25 cellular contexts compared by ENCODE assay signal in the genomic region with DNA sequence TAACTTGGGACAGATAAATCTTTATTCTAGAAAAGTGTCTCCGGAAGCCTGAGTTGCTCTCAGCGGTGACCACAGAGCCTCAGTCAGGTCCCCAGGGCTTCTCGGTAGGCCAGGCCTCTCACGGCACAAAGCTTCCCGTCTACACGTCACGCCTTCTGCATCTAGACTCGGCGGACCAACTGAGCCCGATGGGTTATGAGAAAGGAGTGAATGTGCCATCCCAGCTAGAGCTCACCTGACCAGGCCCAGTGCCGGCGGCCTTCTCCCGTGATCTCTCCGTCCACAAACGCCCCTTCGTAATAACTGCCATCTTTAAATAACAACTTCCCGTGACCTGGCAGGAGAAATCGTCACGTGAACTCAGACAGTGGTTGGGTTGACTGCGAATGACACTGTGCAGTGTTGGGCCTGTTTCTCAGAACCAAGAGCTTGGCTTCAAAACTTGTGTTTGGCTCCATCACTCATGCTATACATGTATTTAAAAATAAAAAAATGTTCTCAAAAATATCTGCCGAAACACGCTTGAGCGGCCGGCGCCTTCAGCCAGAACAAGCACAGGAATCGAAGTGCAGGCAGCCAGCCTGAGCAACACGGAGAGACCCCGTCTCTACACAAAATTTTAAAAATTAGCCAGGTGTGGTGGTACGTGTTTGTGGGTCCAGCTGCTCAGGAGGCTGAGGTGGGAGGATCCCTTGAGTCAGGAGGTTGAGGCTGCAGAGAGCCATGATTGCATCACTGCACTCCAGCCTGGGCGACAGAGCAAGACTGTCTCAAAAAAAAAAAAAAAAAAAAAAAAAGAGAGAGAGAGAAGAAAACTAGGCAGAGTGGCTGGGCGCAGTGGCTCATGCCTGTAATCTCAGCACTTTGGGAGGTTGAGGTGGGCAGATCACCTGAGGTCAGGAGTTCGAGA. TPM values are rescaled to one million over a fixed set of nuclear protein-coding genes. Genes with fewer than 3 reads are reported as not detected.
A peak's percentile ranks its signal among the peaks of the same experiment; 100 is the strongest.
DNase-seq lines count a peak whose midpoint lies in the region; ATAC-seq, FAIRE-seq and TF ChIP-seq lines count a peak whose summit lies in the region.
"Had no signal": no experiment of that assay in that cellular context is flagged by ENCODE, and none has a peak within 500 bp of the region (broad histone marks: within the 10 kb centered on the region; RNA-seq: fewer than 3 reads in every experiment).

No MANE protein-coding gene starts in this region.

- in situ Hi-C loops in K562 (cut with MboI), result no loop called here
- in situ Hi-C loops in GM13976 (cut with MboI; ENCODE audit: low sequenced_read_pairs, unreplicated experiment), result no loop called here

- TF ChIP-seq POLR2A in K562 (conservative IDR thresholded peaks at IDR 0.05), result no peak

- ATAC-seq in Right ventricle myocardium superior (ENCODE audit: poor library complexity), result no peak
- ATAC-seq in K562, result no peak
- ATAC-seq in mucosa of descending colon, result no peak
- no peak for ATAC-seq in aorta (ENCODE audit: low FRiP score)
- ATAC-seq in HG03139 (IDR thresholded peaks at IDR 0.05; ENCODE audit: unreplicated experiment), result no peak

- no peak for TF ChIP-seq EP300 in K562 (IDR thresholded peaks at IDR 0.05; ENCODE audit: low read length)

- H3K27ac ChIP-seq in K562 (ENCODE audit: extremely low read depth, low read depth, low read length), result no peak overlapping the region
- H3K27ac ChIP-seq in aorta (ENCODE audit: low read depth in 1 of 2, low read length in 2 of 2), result no peak overlapping the region
- H3K27ac ChIP-seq: breast epithelium had no signal

- H3K27me3 ChIP-seq in K562 (ENCODE audit: control insufficient read depth in 2 of 2, insufficient read depth in 2 of 2, low read length in 2 of 2) (peaks cover 0 to 5% of the 10 kb centered on the region in 2 experiments; a peak in 1 of 5 replicates), aorta (ENCODE audit: control insufficient read depth in 1 of 2, insufficient read depth in 2 of 2, low read length in 1 of 2) (no peaks in the 10 kb centered on the region)
- H3K27me3 ChIP-seq: breast epithelium had no signal

- no peak overlapping the region for H3K4me3 ChIP-seq in K562
- H3K4me3 ChIP-seq in mucosa of descending colon, result no peak overlapping the region
- no peak overlapping the region for H3K4me3 ChIP-seq in aorta (ENCODE audit: low read length in 2 of 2)
- H3K4me3 ChIP-seq: breast epithelium had no signal

- peaks cover 15% of the 10 kb centered on the region; the same call in 1 of the 3 replicates for H3K36me3 ChIP-seq in K562 (ENCODE audit: control insufficient read depth, insufficient read depth, low read length)
- H3K36me3 ChIP-seq in mucosa of descending colon (ENCODE audit: low read depth), result no peaks in the 10 kb centered on the region
- H3K36me3 ChIP-seq in aorta (ENCODE audit: control insufficient read depth in 1 of 2, insufficient read depth in 2 of 2, low read length in 1 of 2), result no peaks in the 10 kb centered on the region
- H3K36me3 ChIP-seq: breast epithelium had no signal

- TF ChIP-seq RAD21 in K562 (CRISPR knock-in tag; conservative IDR thresholded peaks at IDR 0.05 in 1 of 2, IDR thresholded peaks at IDR 0.05 in 1 of 2), result no peak

- WGBS in K562 (ENCODE audit: insufficient coverage, low coverage, missing lambda C conversion rate), result 91% methylated on average over 32 of the region's 32 CpGs
- WGBS in aorta, 2 donors, result 91 to 94% methylated on average over 32 of the region's 32 CpGs

- H3K9me3 ChIP-seq in K562 (replicated peaks; ENCODE audit: control insufficient read depth, insufficient read depth, low read depth, low read length) (no peaks in the 10 kb centered on the region), mucosa of descending colon (no peaks in the 10 kb centered on the region), aorta (ENCODE audit: control insufficient read depth, low read length) (no peaks in the 10 kb centered on the region)
- H3K9me3 ChIP-seq: breast epithelium had no signal

- FAIRE-seq in K562 (lab: Jason Lieb, UNC), result no peak
- FAIRE-seq: A204.1 had no signal

- H2AFZ ChIP-seq in K562 (ENCODE audit: low read depth, low read length), result no peak overlapping the region

- peaks cover 33% of the 10 kb centered on the region for H3K79me2 ChIP-seq in K562 (ENCODE audit: control insufficient read depth, insufficient read depth, low read length)

- POLR2A ChIA-PET in K562 (lab: Yijun Ruan, JAX), result interaction anchor here (0.6 to 0.7 kb wide), 3 partner anchors 53 to 215 kb away, joined by 3 to 5 read pairs (median 4); no protein-coding TSS in a partner anchor

- peaks cover 4% of the 10 kb centered on the region for H3K9me1 ChIP-seq in K562 (ENCODE audit: control insufficient read depth, insufficient read depth, low read length)

- no peak overlapping the region for H3K4me2 ChIP-seq in K562 (ENCODE audit: insufficient read depth, low read length)

- peaks cover 7% of the 10 kb centered on the region; the same call in 1 of the 2 replicates for H4K20me1 ChIP-seq in K562 (replicated peaks; ENCODE audit: control insufficient read depth, insufficient read depth, low read length)

- no peak overlapping the region; a peak in 1 of 4 replicates for H3K9ac ChIP-seq in K562 (ENCODE audit: insufficient read depth in 1 of 2, low read depth in 2 of 2, low read length in 2 of 2)

- DNase-seq in Right ventricle myocardium superior (peak; percentile 21), cardiac septum (ENCODE audit: low spot score) (no peak), K562 (ENCODE audit: extremely low read depth in 1 of 4, low spot score in 3 of 4) (no peak), mucosa of descending colon (peak in 2 of 3 donors; percentile 19 to 56), aorta (peak; percentile 30 to 73), GM13976 (ENCODE audit: low spot score) (no peak), AG08395 (ENCODE audit: low spot score) (no peak)
- DNase-seq: activated CD4-positive, alpha-beta T cell treated with anti-CD3 and anti-CD28 coated beads for 48 hours; activated CD8-positive, alpha-beta memory T cell treated with anti-CD3 and anti-CD28 coated beads, Interleukin-2, amount 50 U/mL, for 48 hours; activated effector memory CD4-positive, alpha-beta T cell treated with Interleukin-2 at 50 U/mL for 16 hours; CD4-positive, CD25-positive, alpha-beta regulatory T cell; dermis blood vessel endothelial cell; GOT3; Karpas-422; NCI-H1048; NCI-H1930; NCI-H446; NK-92 treated with Interleukin-12 subunit alpha and Interleukin-12 subunit beta, amount 100 ng/mL, for 24 hours; nucleus accumbens; stimulated activated CD4-positive, alpha-beta T cell treated with anti-CD3 and anti-CD28 coated beads, Interleukin-1b, Interleukin-23, amount 100 ng/mL, for 48 hours; SW 1271; trophoblast cell had no signal

- BruUV-seq in K562 (replicated peaks; lab: Mats Ljungman, UMichigan), result no TSS peak

- CTCF ChIA-PET in K562 (lab: Yijun Ruan, JAX; ENCODE audit: low intra/inter-chr PET ratio), result no interaction called here

- TF ChIP-seq CTCF in K562 (IDR thresholded peaks at IDR 0.05 in 2 of 3, conservative IDR thresholded peaks at IDR 0.05 in 1 of 3; ENCODE audit: insufficient read depth in 2 of 3, low read depth in 1 of 3, low read length in 3 of 3) (no peak), mucosa of descending colon (IDR thresholded peaks at IDR 0.05) (no peak), GM13976 (IDR thresholded peaks at IDR 0.05; ENCODE audit: borderline replicate concordance, control extremely low read depth, extremely low read depth, insufficient read depth, missing control alignments) (no peak)

- H3K4me1 ChIP-seq in K562 (replicated peaks in 1 of 2; ENCODE audit: control insufficient read depth in 2 of 2, insufficient read depth in 2 of 2, low read length in 2 of 2) (peaks cover 16 to 40% of the 10 kb centered on the region in 2 experiments), mucosa of descending colon (ENCODE audit: low read depth) (peaks cover 21% of the 10 kb centered on the region), aorta (ENCODE audit: control insufficient read depth in 1 of 2, insufficient read depth in 2 of 2, low read length in 2 of 2) (no peaks in the 10 kb centered on the region)

- intact Hi-C loops in Right ventricle myocardium superior (cut with DNase I) (no loop called here), cardiac septum (cut with DNase I) (loop anchor here (10.0 kb wide), 1 partner anchor 73 kb away; no protein-coding TSS in a partner anchor), K562 (cut with micrococcal nuclease) (no loop called here), mucosa of descending colon (cut with DNase I, micrococcal nuclease) (no loop called here), aorta (cut with DNase I) (no loop called here)

RNA-seq across cellular contexts. Expression of a gene that starts 3.1 kb away (rescaled TPM):
- total RNA-seq in Right ventricle myocardium superior, result 5.0 TPM
- total RNA-seq in cardiac septum, result 3.6 TPM
- total RNA-seq in K562 (2011; cell fraction: chromatin; rRNA removed; ENCODE audit: low replicate concordance), result 24.9 and 49.4 TPM in 2 replicates
- total RNA-seq in K562 (2011; cell fraction: nucleolus; rRNA removed), result 26.6 and 36.7 TPM in 2 replicates
- 26.9 and 29.6 TPM in 2 replicates for total RNA-seq in K562 (2011; cell fraction: nucleoplasm; rRNA removed)
- total RNA-seq in K562 (2014; rRNA removed), result 6.1 and 9.3 TPM in 2 replicates
- 2.3 and 2.9 TPM in 2 replicates for total RNA-seq in K562 (2014; rRNA removed; fragmentation: Illumina TruSeq; extraction: Trizol)
- 4.7 and 5.5 TPM in 2 replicates for total RNA-seq in K562 (2015; rRNA removed; fragmentation: Illumina TruSeq; extraction: Trizol)
- 5.1 and 7.6 TPM in 2 replicates for total RNA-seq in K562 (2021)
- 3.9 and 4.4 TPM in 2 replicates for polyA plus RNA-seq in K562 (2011; rRNA removed)
- polyA plus RNA-seq in K562 (2011; cell fraction: cytosol; rRNA removed), result 4.3 and 4.7 TPM in 2 replicates
- 10.6 and 16.9 TPM in 2 replicates for polyA plus RNA-seq in K562 (2011; cell fraction: nucleus; rRNA removed)
- polyA plus RNA-seq in K562 (2012), result 3.6 and 6.3 TPM in 2 replicates
- 1.8 and 2.7 TPM in 2 replicates for polyA plus RNA-seq in K562 (2014; fragmentation: Illumina TruSeq; extraction: Trizol)
- under 1 TPM; 0.24 to 0.35 TPM for polyA plus RNA-seq in K562 (2014; fragmentation: Nextera tagmentation; extraction: Ambion mirVana)
- polyA plus RNA-seq in K562 (2014; rRNA removed), result 4.2 and 5.8 TPM in 2 replicates
- polyA minus RNA-seq in K562 (2011; rRNA and poly(A)+ RNA removed), result 5.5 and 9.6 TPM in 2 replicates
- 4.8 and 5.6 TPM in 2 replicates for polyA minus RNA-seq in K562 (2011; cell fraction: cytosol; rRNA and poly(A)+ RNA removed)
- polyA minus RNA-seq in K562 (2011; cell fraction: nucleus; rRNA and poly(A)+ RNA removed), result 11.7 and 12.0 TPM in 2 replicates
- total RNA-seq in mucosa of descending colon, result 10 to 100 TPM; 13.1 to 17.4 (median 13.4) TPM
- total RNA-seq in aorta, result 10 to 100 TPM in 1 of 2 donors, 1 to 10 TPM in 1; 4.7 to 12.0 TPM
- 1 to 10 TPM in 1 of 2 donors, under 1 TPM in 1; 0.50 to 9.0 TPM for polyA plus RNA-seq in aorta

RNA-seq across cellular contexts. Expression of a gene that starts 3.4 kb away (rescaled TPM):
- total RNA-seq in Right ventricle myocardium superior (81.8 TPM), cardiac septum (81.9 TPM), K562 (2014; rRNA removed) (63.1 and 109 TPM in 2 replicates), K562 (2014; rRNA removed; fragmentation: Illumina TruSeq; extraction: Trizol) (183 and 211 TPM in 2 replicates), K562 (2015; rRNA removed; fragmentation: Illumina TruSeq; extraction: Trizol) (146 and 153 TPM in 2 replicates), K562 (2021) (219 and 235 TPM in 2 replicates), mucosa of descending colon (100 to 1,000 TPM; 151 to 217 (median 193) TPM), aorta (10 to 100 TPM; 91.0 to 99.8 TPM)
- 270 and 338 TPM in 2 replicates for total RNA-seq in K562 (2011; cell fraction: chromatin; rRNA removed; ENCODE audit: low replicate concordance)
- 175 and 181 TPM in 2 replicates for total RNA-seq in K562 (2011; cell fraction: nucleolus; rRNA removed)
- total RNA-seq in K562 (2011; cell fraction: nucleoplasm; rRNA removed), result 289 and 345 TPM in 2 replicates
- polyA plus RNA-seq in K562 (2011; rRNA removed) (316 and 354 TPM in 2 replicates), K562 (2014; fragmentation: Illumina TruSeq; extraction: Trizol) (299 and 323 TPM in 2 replicates), K562 (2014; fragmentation: Nextera tagmentation; extraction: Ambion mirVana) (10 to 100 TPM; 19.6 to 34.5 TPM), K562 (2014; rRNA removed) (216 and 249 TPM in 2 replicates), aorta (10 to 100 TPM; 41.1 to 75.8 TPM)
- polyA plus RNA-seq in K562 (2011; cell fraction: cytosol; rRNA removed), result 218 and 437 TPM in 2 replicates
- polyA plus RNA-seq in K562 (2011; cell fraction: nucleus; rRNA removed), result 267 and 372 TPM in 2 replicates
- polyA plus RNA-seq in K562 (2012), result 133 and 293 TPM in 2 replicates
- polyA minus RNA-seq in K562 (2011; rRNA and poly(A)+ RNA removed), result 304 and 371 TPM in 2 replicates
- polyA minus RNA-seq in K562 (2011; cell fraction: cytosol; rRNA and poly(A)+ RNA removed), result 79.7 and 109 TPM in 2 replicates
- polyA minus RNA-seq in K562 (2011; cell fraction: nucleus; rRNA and poly(A)+ RNA removed), result 23.0 and 33.4 TPM in 2 replicates

RNA-seq across cellular contexts. Expression of a gene that starts 24.1 kb away (rescaled TPM):
- total RNA-seq in Right ventricle myocardium superior (15.2 TPM), cardiac septum (18.1 TPM), K562 (2014; rRNA removed) (24.5 and 26.2 TPM in 2 replicates), K562 (2014; rRNA removed; fragmentation: Illumina TruSeq; extraction: Trizol) (5.6 and 5.7 TPM in 2 replicates), K562 (2015; rRNA removed; fragmentation: Illumina TruSeq; extraction: Trizol) (8.4 and 9.3 TPM in 2 replicates), K562 (2021) (18.2 and 18.7 TPM in 2 replicates), mucosa of descending colon (10 to 100 TPM; 13.4 to 20.4 (median 18.4) TPM), aorta (10 to 100 TPM in 1 of 2 donors, 1 to 10 TPM in 1; 9.8 to 13.1 TPM)
- total RNA-seq in K562 (2011; cell fraction: chromatin; rRNA removed; ENCODE audit: low replicate concordance), result 13.3 and 27.8 TPM in 2 replicates
- 23.4 and 30.4 TPM in 2 replicates for total RNA-seq in K562 (2011; cell fraction: nucleolus; rRNA removed)
- 18.3 and 19.9 TPM in 2 replicates for total RNA-seq in K562 (2011; cell fraction: nucleoplasm; rRNA removed)
- polyA plus RNA-seq in K562 (2011; rRNA removed) (8.7 and 9.4 TPM in 2 replicates), K562 (2014; fragmentation: Illumina TruSeq; extraction: Trizol) (6.4 and 10.6 TPM in 2 replicates), K562 (2014; fragmentation: Nextera tagmentation; extraction: Ambion mirVana) (under 1 TPM; 0.03 to 0.11 TPM), K562 (2014; rRNA removed) (18.8 and 22.5 TPM in 2 replicates), aorta (10 to 100 TPM in 1 of 2 donors, 1 to 10 TPM in 1; 4.0 to 15.3 TPM)
- 9.6 and 19.3 TPM in 2 replicates for polyA plus RNA-seq in K562 (2011; cell fraction: cytosol; rRNA removed)
- polyA plus RNA-seq in K562 (2011; cell fraction: nucleus; rRNA removed), result 18.8 and 28.5 TPM in 2 replicates
- polyA plus RNA-seq in K562 (2012), result 9.3 and 13.4 TPM in 2 replicates
- 3.5 and 3.9 TPM in 2 replicates for polyA minus RNA-seq in K562 (2011; rRNA and poly(A)+ RNA removed)
- polyA minus RNA-seq in K562 (2011; cell fraction: cytosol; rRNA and poly(A)+ RNA removed), result 5.4 and 14.7 TPM in 2 replicates
- polyA minus RNA-seq in K562 (2011; cell fraction: nucleus; rRNA and poly(A)+ RNA removed), result 11.1 and 14.0 TPM in 2 replicates

Comparison
In these comparisons a context has a peak if more than half of its experiments do, and no peak if none do; other contexts are left out.
1. DNase-seq: peak in Right ventricle myocardium superior (single experiment), mucosa of descending colon (2 of 3) and aorta (2 of 2); none in cardiac septum (single experiment), K562 (0 of 4), GM13976 (single experiment) and AG08395 (single experiment).